34 cellular contexts compared by ENCODE assay signal in the genomic region with DNA sequence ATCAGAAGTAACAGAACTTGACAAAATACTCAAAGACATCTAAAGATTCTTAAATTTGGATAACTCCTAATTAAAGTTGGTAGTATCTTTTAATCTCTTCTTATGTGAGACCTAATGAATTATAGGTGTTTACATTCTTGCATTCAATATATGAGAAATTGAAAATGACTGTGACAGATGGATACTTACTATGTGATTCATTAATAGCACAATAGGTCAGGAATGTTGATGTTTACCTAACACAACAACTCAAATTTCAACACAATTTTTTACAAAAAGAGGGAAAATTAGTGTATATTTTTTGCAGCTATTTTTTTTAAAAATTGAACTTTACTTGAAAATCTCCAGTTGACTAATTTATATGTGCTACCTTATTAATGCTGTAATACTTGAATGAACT.
"Had no signal": no experiment of that assay in that cellular context is flagged by ENCODE, and none has a peak within 500 bp of the region (broad histone marks: within the 10 kb centered on the region; RNA-seq: fewer than 3 reads in every experiment).

No MANE protein-coding gene starts in this region.

- ATAC-seq: activated CD8-positive, alpha-beta memory T cell treated with anti-CD3 and anti-CD28 coated beads, Interleukin-2, amount 10 ng/mL, durations not matched to agents 7 days and 5 days; PC-3 had no signal

- H3K4me1 Mint-ChIP-seq: activated CD4-positive, alpha-beta memory T cell treated with anti-CD3 and anti-CD28 coated beads, Interleukin-2, amount 10 ng/mL, durations not matched to agents 7 days and 5 days; activated CD8-positive, alpha-beta memory T cell treated with anti-CD3 and anti-CD28 coated beads, Interleukin-2, amount 10 ng/mL, durations not matched to agents 7 days and 5 days; activated naive CD8-positive, alpha-beta T cell treated with anti-CD3 and anti-CD28 coated beads for 36 hours; central memory CD8-positive, alpha-beta T cell had no signal

- H3K9me3 Mint-ChIP-seq: activated CD4-positive, alpha-beta memory T cell treated with anti-CD3 and anti-CD28 coated beads, Interleukin-2, amount 10 ng/mL, durations not matched to agents 7 days and 5 days; activated naive CD8-positive, alpha-beta T cell treated with anti-CD3 and anti-CD28 coated beads for 36 hours; central memory CD8-positive, alpha-beta T cell had no signal

- H3K36me3 ChIP-seq: brain microvascular endothelial cell, cardiac muscle cell, SJCRH30, WERI-Rb-1 had no signal

- H3K27ac Mint-ChIP-seq: activated CD4-positive, alpha-beta memory T cell treated with anti-CD3 and anti-CD28 coated beads, Interleukin-2, amount 10 ng/mL, durations not matched to agents 7 days and 5 days; activated CD8-positive, alpha-beta memory T cell treated with anti-CD3 and anti-CD28 coated beads, Interleukin-2, amount 10 ng/mL, durations not matched to agents 7 days and 5 days; activated naive CD8-positive, alpha-beta T cell treated with anti-CD3 and anti-CD28 coated beads for 36 hours had no signal

- H3K4me3 ChIP-seq: cardiac muscle cell, SJCRH30, SK-N-MC had no signal

- H3K4me3 Mint-ChIP-seq: activated CD4-positive, alpha-beta memory T cell treated with anti-CD3 and anti-CD28 coated beads, Interleukin-2, amount 10 ng/mL, durations not matched to agents 7 days and 5 days; activated CD8-positive, alpha-beta memory T cell treated with anti-CD3 and anti-CD28 coated beads, Interleukin-2, amount 10 ng/mL, durations not matched to agents 7 days and 5 days; activated naive CD8-positive, alpha-beta T cell treated with anti-CD3 and anti-CD28 coated beads for 36 hours; central memory CD8-positive, alpha-beta T cell had no signal

- H3K27me3 ChIP-seq: brain microvascular endothelial cell, cardiac muscle cell, SJCRH30 had no signal

- H3K36me3 Mint-ChIP-seq: activated CD8-positive, alpha-beta memory T cell treated with anti-CD3 and anti-CD28 coated beads, Interleukin-2, amount 10 ng/mL, durations not matched to agents 7 days and 5 days; activated naive CD8-positive, alpha-beta T cell treated with anti-CD3 and anti-CD28 coated beads for 36 hours had no signal

- DNase-seq: activated CD4-positive, alpha-beta memory T cell treated with anti-CD3 and anti-CD28 coated beads, Interleukin-2, amount 10 ng/mL, durations not matched to agents 7 days and 5 days; activated CD4-positive, alpha-beta T cell treated with anti-CD3 and anti-CD28 coated beads for 1 hour; activated CD4-positive, alpha-beta T cell treated with anti-CD3 and anti-CD28 coated beads for 48 hours; activated CD4-positive, CD25-positive, alpha-beta regulatory T cell; activated CD8-positive, alpha-beta memory T cell treated with anti-CD3 and anti-CD28 coated beads for 24 hours; activated CD8-positive, alpha-beta memory T cell treated with anti-CD3 and anti-CD28 coated beads, Interleukin-2, amount 10 ng/mL, durations not matched to agents 7 days and 5 days; activated CD8-positive, alpha-beta memory T cell treated with anti-CD3 and anti-CD28 coated beads, Interleukin-2, amount 50 U/mL, for 48 hours; activated effector memory CD4-positive, alpha-beta T cell treated with Interleukin-2 at 50 U/mL for 16 hours; activated naive CD4-positive, alpha-beta T cell; activated naive CD4-positive, alpha-beta T cell treated with anti-CD3 and anti-CD28 coated beads, Interleukin-2, amount 50 U/mL, for 16 hours; activated naive CD8-positive, alpha-beta T cell treated with anti-CD3 and anti-CD28 coated beads for 36 hours; activated T-cell treated with anti-CD3 and anti-CD28 coated beads, Interleukin-2, amount 50 U/mL, for 48 hours; amniotic stem cell; aorta; brain microvascular endothelial cell; NCI-H1092 treated with DMSO at 0.1 percent for 48 hours; NCI-H1417; NCI-H146; NCI-H187; NCI-H2029 treated with DMSO at 0.1 percent for 48 hours; NCI-H2107; NCI-H2171; NCI-H510A; NCI-H526; NCI-H748 treated with DMSO at 0.1 percent for 48 hours; NK-92 treated with Interleukin-12 subunit alpha and Interleukin-12 subunit beta, amount 100 ng/mL, for 24 hours; PC-3; SHP77; SJCRH30; T1000; WERI-Rb-1 had no signal

- H3K27me3 Mint-ChIP-seq: central memory CD8-positive, alpha-beta T cell had no signal
